Comparison of ENCODE assay signal across 25 cellular contexts in the genomic region with DNA sequence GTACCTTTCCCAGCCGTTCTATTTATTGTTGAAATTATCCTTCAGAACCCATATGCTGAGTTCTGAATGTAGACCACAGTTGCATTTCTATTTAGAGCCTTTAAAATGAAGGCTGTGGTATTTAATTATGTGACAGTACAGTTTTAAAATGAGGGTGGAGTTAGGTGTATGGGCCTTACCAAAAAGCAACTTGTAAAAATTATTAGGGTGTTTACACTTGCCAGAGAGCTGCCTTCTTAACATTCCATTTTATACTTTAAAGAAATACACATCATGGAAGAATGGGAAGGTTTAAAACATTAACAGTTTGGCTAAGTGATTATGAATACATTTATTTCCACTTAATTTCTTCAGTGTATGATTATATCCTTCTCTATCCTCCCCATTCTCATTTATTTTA.
"Had no signal": no experiment of that assay in that cellular context is flagged by ENCODE, and none has a peak within 500 bp of the region (broad histone marks: within the 10 kb centered on the region; RNA-seq: fewer than 3 reads in every experiment).

No MANE protein-coding gene starts in this region.

- H3K4me3 ChIP-seq: coronary artery, dorsolateral prefrontal cortex, esophagus muscularis mucosa, gastroesophageal sphincter, heart left ventricle, hepatocyte, lower lobe of right lung, mucosa of descending colon had no signal

- ATAC-seq: foreskin keratinocyte, gastroesophageal sphincter, heart left ventricle, left colon, left lobe of liver, left ventricle myocardium superior, mucosa of descending colon had no signal

- H3K27ac ChIP-seq: coronary artery, dorsolateral prefrontal cortex, esophagus muscularis mucosa, foreskin keratinocyte, gastroesophageal sphincter, heart left ventricle, hepatocyte, lower lobe of right lung had no signal

- H2AFZ ChIP-seq: hepatocyte had no signal

- H3K36me3 ChIP-seq: esophagus muscularis mucosa, gastroesophageal sphincter, heart left ventricle, lower lobe of right lung had no signal

- H3K4me2 ChIP-seq: hepatocyte had no signal

- DNase-seq: dermis blood vessel endothelial cell; dorsolateral prefrontal cortex; effector CD4-positive, alpha-beta T cell; effector memory CD4-positive, alpha-beta T cell; foreskin keratinocyte; heart left ventricle; hypothalamus; immature natural killer cell; islet precursor cell; kidney; kidney glomerular epithelial cell; left colon; left ventricle myocardium superior; lower lobe of right lung; mesenchymal stem cell; mucosa of descending colon; naive B cell had no signal

- H3K9me3 ChIP-seq: esophagus muscularis mucosa, gastroesophageal sphincter, heart left ventricle, lower lobe of right lung, mucosa of descending colon had no signal

- FAIRE-seq: colon, endothelial cell of umbilical vein, frontal cortex had no signal

- H3K27me3 ChIP-seq: dorsolateral prefrontal cortex, esophagus muscularis mucosa, foreskin keratinocyte, gastroesophageal sphincter, heart left ventricle, hepatocyte had no signal
